ENCODE assay signal across 1 cellular context in the genomic region with DNA sequence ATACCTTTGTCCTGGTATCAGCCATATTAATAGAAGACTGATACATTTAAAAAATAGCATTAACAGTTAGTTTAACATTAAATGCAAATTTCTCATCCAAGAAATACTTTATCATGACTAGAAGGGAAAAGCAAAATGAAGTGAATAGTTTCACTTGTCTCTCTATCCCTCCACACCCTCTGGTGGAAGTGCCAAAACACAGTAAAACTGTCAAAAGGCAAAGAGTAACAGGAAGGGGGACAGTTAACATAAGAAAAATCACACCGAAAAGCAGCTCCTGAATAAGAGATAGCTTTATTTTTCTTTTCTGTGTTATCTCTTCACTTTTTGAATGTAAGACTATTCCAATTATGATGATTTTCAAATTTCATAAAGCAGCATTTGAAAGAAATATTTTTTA.
TF ChIP-seq lines count a peak whose summit lies in the region.

No MANE protein-coding gene starts in this region.

TF ChIP-seq in H1, 55 proteins besides CTCF, POLR2A, EP300 and RAD21:
- no peak for TF ChIP-seq KDM1A (IDR thresholded peaks at IDR 0.05; ENCODE audit: borderline replicate concordance, low read length)
- TF ChIP-seq BCL11A (IDR thresholded peaks at IDR 0.05; ENCODE audit: low read depth in 2 of 2, low read length in 2 of 2) = no peak
- TF ChIP-seq, protein P1, sequence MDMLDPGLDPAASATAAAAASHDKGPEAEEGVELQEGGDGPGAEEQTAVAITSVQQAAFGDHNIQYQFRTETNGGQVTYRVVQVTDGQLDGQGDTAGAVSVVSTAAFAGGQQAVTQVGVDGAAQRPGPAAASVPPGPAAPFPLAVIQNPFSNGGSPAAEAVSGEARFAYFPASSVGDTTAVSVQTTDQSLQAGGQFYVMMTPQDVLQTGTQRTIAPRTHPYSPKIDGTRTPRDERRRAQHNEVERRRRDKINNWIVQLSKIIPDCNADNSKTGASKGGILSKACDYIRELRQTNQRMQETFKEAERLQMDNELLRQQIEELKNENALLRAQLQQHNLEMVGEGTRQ (IDR thresholded peaks at IDR 0.05; ENCODE audit: low read length) = no peak
- no peak for TF ChIP-seq CHD1 (IDR thresholded peaks at IDR 0.05; ENCODE audit: low read depth, low read length)
- no peak for TF ChIP-seq CTBP2 (IDR thresholded peaks at IDR 0.05; ENCODE audit: borderline replicate concordance, insufficient read depth, insufficient read length, low read length)
- TF ChIP-seq, protein P2, sequence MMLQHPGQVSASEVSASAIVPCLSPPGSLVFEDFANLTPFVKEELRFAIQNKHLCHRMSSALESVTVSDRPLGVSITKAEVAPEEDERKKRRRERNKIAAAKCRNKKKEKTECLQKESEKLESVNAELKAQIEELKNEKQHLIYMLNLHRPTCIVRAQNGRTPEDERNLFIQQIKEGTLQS (IDR thresholded peaks at IDR 0.05; ENCODE audit: insufficient read depth, low read depth, low read length) = no peak
- no peak for TF ChIP-seq RBBP5 (IDR thresholded peaks at IDR 0.05; ENCODE audit: borderline replicate concordance, low read depth, low read length)
- no peak for TF ChIP-seq RXRA (IDR thresholded peaks at IDR 0.05; ENCODE audit: insufficient read depth, low read depth, low read length)
- TF ChIP-seq SIN3A (conservative IDR thresholded peaks at IDR 0.05 in 1 of 2, IDR thresholded peaks at IDR 0.05 in 1 of 2; ENCODE audit: low read depth in 1 of 2, low read length in 2 of 2) = no peak
- no peak for TF ChIP-seq SP4 (IDR thresholded peaks at IDR 0.05; ENCODE audit: low read length)
- no peak for TF ChIP-seq CEBPB (IDR thresholded peaks at IDR 0.05; ENCODE audit: low read depth, low read length)
- TF ChIP-seq SP1 (IDR thresholded peaks at IDR 0.05; ENCODE audit: low read depth, low read length) = no peak
- TF ChIP-seq CBX8 (IDR thresholded peaks at IDR 0.05; ENCODE audit: borderline replicate concordance, low read depth, low read length) = no peak
